ENCODE assay signal across 1 cellular context in the genomic region with DNA sequence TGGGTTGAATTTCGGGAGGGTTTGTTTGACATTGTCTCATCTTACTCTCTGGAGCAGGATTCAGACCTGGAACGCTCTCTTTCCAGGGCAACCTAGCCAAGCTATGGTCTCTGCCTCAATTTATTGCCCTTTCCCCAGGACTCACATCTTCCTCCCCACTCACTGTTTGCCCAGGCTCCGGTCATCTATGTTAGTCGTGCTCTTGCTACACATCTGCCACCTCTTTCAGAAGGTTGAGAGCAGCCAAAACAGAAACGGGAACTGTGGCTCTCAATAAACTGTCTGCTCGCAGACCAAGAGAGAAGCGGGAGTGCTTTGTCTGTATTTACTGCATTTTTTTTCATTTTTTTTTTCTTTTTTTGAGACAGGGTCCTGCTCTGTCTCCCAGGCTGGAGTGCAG.
A peak's percentile ranks its signal among the peaks of the same experiment; 100 is the strongest.
TF ChIP-seq lines count a peak whose summit lies in the region.

No MANE protein-coding gene starts in this region.

TF ChIP-seq in GM12878, 131 proteins besides CTCF, POLR2A, EP300 and RAD21 (continued from another document and continues in another):
- TF ChIP-seq, protein P1, sequence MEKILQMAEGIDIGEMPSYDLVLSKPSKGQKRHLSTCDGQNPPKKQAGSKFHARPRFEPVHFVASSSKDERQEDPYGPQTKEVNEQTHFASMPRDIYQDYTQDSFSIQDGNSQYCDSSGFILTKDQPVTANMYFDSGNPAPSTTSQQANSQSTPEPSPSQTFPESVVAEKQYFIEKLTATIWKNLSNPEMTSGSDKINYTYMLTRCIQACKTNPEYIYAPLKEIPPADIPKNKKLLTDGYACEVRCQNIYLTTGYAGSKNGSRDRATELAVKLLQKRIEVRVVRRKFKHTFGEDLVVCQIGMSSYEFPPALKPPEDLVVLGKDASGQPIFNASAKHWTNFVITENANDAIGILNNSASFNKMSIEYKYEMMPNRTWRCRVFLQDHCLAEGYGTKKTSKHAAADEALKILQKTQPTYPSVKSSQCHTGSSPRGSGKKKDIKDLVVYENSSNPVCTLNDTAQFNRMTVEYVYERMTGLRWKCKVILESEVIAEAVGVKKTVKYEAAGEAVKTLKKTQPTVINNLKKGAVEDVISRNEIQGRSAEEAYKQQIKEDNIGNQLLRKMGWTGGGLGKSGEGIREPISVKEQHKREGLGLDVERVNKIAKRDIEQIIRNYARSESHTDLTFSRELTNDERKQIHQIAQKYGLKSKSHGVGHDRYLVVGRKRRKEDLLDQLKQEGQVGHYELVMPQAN (conservative IDR thresholded peaks at IDR 0.05): no peak
- no peak for TF ChIP-seq ZZZ3 (IDR thresholded peaks at IDR 0.05; ENCODE audit: control insufficient read depth, insufficient read length, low read depth)
- TF ChIP-seq KDM1A (IDR thresholded peaks at IDR 0.05; ENCODE audit: borderline replicate concordance): no peak
- no peak for TF ChIP-seq SIX5 (IDR thresholded peaks at IDR 0.05; ENCODE audit: low read depth, low read length, severe bottlenecking)
- no peak for TF ChIP-seq MYC (IDR thresholded peaks at IDR 0.05; ENCODE audit: insufficient read depth, insufficient read length, insufficient replicate concordance, low read length, severe bottlenecking)
- no peak for TF ChIP-seq ZNF274 (IDR thresholded peaks at IDR 0.05; ENCODE audit: insufficient read depth, insufficient read length)
- TF ChIP-seq TAF1 (IDR thresholded peaks at IDR 0.05; ENCODE audit: borderline replicate concordance, low read depth, low read length): 0 out of 2 replicates have a peak, but pooled peaks have one; percentile 27
- TF ChIP-seq BCL11A (IDR thresholded peaks at IDR 0.05; ENCODE audit: low read depth, low read length): 0 out of 2 replicates have a peak, but pooled peaks have one; percentile 29
- TF ChIP-seq, protein P2, sequence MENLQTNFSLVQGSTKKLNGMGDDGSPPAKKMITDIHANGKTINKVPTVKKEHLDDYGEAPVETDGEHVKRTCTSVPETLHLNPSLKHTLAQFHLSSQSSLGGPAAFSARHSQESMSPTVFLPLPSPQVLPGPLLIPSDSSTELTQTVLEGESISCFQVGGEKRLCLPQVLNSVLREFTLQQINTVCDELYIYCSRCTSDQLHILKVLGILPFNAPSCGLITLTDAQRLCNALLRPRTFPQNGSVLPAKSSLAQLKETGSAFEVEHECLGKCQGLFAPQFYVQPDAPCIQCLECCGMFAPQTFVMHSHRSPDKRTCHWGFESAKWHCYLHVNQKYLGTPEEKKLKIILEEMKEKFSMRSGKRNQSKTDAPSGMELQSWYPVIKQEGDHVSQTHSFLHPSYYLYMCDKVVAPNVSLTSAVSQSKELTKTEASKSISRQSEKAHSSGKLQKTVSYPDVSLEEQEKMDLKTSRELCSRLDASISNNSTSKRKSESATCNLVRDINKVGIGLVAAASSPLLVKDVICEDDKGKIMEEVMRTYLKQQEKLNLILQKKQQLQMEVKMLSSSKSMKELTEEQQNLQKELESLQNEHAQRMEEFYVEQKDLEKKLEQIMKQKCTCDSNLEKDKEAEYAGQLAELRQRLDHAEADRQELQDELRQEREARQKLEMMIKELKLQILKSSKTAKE (IDR thresholded peaks at IDR 0.05; ENCODE audit: low read depth, poor library complexity, severe bottlenecking): peak; percentile 42
- TF ChIP-seq BMI1 (IDR thresholded peaks at IDR 0.05; ENCODE audit: borderline replicate concordance): no peak
- no peak for TF ChIP-seq MYB (IDR thresholded peaks at IDR 0.05; ENCODE audit: borderline replicate concordance, low read depth, low read length)
- no peak; the same call in 1 of the 2 replicates for TF ChIP-seq MTA2 (IDR thresholded peaks at IDR 0.05; ENCODE audit: low read depth)
- TF ChIP-seq GATAD2B (conservative IDR thresholded peaks at IDR 0.05; ENCODE audit: low read depth): no peak
- TF ChIP-seq, protein P3, sequence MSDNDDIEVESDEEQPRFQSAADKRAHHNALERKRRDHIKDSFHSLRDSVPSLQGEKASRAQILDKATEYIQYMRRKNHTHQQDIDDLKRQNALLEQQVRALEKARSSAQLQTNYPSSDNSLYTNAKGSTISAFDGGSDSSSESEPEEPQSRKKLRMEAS (IDR thresholded peaks at IDR 0.05; ENCODE audit: low read depth, low read length): no peak
- TF ChIP-seq, protein P4, sequence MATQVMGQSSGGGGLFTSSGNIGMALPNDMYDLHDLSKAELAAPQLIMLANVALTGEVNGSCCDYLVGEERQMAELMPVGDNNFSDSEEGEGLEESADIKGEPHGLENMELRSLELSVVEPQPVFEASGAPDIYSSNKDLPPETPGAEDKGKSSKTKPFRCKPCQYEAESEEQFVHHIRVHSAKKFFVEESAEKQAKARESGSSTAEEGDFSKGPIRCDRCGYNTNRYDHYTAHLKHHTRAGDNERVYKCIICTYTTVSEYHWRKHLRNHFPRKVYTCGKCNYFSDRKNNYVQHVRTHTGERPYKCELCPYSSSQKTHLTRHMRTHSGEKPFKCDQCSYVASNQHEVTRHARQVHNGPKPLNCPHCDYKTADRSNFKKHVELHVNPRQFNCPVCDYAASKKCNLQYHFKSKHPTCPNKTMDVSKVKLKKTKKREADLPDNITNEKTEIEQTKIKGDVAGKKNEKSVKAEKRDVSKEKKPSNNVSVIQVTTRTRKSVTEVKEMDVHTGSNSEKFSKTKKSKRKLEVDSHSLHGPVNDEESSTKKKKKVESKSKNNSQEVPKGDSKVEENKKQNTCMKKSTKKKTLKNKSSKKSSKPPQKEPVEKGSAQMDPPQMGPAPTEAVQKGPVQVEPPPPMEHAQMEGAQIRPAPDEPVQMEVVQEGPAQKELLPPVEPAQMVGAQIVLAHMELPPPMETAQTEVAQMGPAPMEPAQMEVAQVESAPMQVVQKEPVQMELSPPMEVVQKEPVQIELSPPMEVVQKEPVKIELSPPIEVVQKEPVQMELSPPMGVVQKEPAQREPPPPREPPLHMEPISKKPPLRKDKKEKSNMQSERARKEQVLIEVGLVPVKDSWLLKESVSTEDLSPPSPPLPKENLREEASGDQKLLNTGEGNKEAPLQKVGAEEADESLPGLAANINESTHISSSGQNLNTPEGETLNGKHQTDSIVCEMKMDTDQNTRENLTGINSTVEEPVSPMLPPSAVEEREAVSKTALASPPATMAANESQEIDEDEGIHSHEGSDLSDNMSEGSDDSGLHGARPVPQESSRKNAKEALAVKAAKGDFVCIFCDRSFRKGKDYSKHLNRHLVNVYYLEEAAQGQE (IDR thresholded peaks at IDR 0.05; ENCODE audit: low read depth, low read length): no peak
- TF ChIP-seq, protein P5, sequence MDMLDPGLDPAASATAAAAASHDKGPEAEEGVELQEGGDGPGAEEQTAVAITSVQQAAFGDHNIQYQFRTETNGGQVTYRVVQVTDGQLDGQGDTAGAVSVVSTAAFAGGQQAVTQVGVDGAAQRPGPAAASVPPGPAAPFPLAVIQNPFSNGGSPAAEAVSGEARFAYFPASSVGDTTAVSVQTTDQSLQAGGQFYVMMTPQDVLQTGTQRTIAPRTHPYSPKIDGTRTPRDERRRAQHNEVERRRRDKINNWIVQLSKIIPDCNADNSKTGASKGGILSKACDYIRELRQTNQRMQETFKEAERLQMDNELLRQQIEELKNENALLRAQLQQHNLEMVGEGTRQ (IDR thresholded peaks at IDR 0.05; ENCODE audit: borderline replicate concordance, low read depth, low read length): no peak
- 0 out of 2 replicates have a peak, but pooled peaks have one; percentile 29 for TF ChIP-seq TCF3 (IDR thresholded peaks at IDR 0.05; ENCODE audit: borderline replicate concordance, insufficient read depth, low read depth, low read length)
- TF ChIP-seq MXI1 (IDR thresholded peaks at IDR 0.05; ENCODE audit: low read depth, low read length): no peak
- no peak for TF ChIP-seq RBBP5 (conservative IDR thresholded peaks at IDR 0.05)
- TF ChIP-seq, protein P6, sequence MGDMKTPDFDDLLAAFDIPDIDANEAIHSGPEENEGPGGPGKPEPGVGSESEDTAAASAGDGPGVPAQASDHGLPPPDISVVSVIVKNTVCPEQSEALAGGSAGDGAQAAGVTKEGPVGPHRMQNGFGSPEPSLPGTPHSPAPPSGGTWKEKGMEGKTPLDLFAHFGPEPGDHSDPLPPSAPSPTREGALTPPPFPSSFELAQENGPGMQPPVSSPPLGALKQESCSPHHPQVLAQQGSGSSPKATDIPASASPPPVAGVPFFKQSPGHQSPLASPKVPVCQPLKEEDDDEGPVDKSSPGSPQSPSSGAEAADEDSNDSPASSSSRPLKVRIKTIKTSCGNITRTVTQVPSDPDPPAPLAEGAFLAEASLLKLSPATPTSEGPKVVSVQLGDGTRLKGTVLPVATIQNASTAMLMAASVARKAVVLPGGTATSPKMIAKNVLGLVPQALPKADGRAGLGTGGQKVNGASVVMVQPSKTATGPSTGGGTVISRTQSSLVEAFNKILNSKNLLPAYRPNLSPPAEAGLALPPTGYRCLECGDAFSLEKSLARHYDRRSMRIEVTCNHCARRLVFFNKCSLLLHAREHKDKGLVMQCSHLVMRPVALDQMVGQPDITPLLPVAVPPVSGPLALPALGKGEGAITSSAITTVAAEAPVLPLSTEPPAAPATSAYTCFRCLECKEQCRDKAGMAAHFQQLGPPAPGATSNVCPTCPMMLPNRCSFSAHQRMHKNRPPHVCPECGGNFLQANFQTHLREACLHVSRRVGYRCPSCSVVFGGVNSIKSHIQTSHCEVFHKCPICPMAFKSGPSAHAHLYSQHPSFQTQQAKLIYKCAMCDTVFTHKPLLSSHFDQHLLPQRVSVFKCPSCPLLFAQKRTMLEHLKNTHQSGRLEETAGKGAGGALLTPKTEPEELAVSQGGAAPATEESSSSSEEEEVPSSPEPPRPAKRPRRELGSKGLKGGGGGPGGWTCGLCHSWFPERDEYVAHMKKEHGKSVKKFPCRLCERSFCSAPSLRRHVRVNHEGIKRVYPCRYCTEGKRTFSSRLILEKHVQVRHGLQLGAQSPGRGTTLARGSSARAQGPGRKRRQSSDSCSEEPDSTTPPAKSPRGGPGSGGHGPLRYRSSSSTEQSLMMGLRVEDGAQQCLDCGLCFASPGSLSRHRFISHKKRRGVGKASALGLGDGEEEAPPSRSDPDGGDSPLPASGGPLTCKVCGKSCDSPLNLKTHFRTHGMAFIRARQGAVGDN (IDR thresholded peaks at IDR 0.05): peak; percentile 62
- TF ChIP-seq PML (IDR thresholded peaks at IDR 0.05; ENCODE audit: low read length): no peak
- TF ChIP-seq ATF7 (IDR thresholded peaks at IDR 0.05; ENCODE audit: low read depth): 0 out of 2 replicates have a peak, but pooled peaks have one; percentile 32
- no peak for TF ChIP-seq BRCA1 (IDR thresholded peaks at IDR 0.05; ENCODE audit: low read depth, low read length)
- no peak for TF ChIP-seq FOXM1 (IDR thresholded peaks at IDR 0.05; ENCODE audit: low read depth, low read length)
- no peak for TF ChIP-seq SUZ12 (IDR thresholded peaks at IDR 0.05; ENCODE audit: unreplicated experiment)
- TF ChIP-seq SPI1 (IDR thresholded peaks at IDR 0.05; ENCODE audit: borderline replicate concordance, insufficient read depth, low read depth, low read length): peak; percentile 89
- TF ChIP-seq PAX5 (IDR thresholded peaks at IDR 0.05; ENCODE audit: borderline replicate concordance, low read depth, low read length): no peak
- TF ChIP-seq, protein P7, sequence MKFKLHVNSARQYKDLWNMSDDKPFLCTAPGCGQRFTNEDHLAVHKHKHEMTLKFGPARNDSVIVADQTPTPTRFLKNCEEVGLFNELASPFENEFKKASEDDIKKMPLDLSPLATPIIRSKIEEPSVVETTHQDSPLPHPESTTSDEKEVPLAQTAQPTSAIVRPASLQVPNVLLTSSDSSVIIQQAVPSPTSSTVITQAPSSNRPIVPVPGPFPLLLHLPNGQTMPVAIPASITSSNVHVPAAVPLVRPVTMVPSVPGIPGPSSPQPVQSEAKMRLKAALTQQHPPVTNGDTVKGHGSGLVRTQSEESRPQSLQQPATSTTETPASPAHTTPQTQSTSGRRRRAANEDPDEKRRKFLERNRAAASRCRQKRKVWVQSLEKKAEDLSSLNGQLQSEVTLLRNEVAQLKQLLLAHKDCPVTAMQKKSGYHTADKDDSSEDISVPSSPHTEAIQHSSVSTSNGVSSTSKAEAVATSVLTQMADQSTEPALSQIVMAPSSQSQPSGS (IDR thresholded peaks at IDR 0.05; ENCODE audit: low read length): peak; percentile 51
- no peak; the same call in 1 of the 2 replicates for TF ChIP-seq EED (IDR thresholded peaks at IDR 0.05; ENCODE audit: low read depth)
- peak; percentile 40; the same call in 1 of the 2 replicates for TF ChIP-seq NBN (IDR thresholded peaks at IDR 0.05)
- no peak for TF ChIP-seq EGR1 (IDR thresholded peaks at IDR 0.05; ENCODE audit: borderline replicate concordance in 1 of 2, low read depth in 2 of 2, low read length in 2 of 2)
- no peak for TF ChIP-seq POLR2AphosphoS5 (IDR thresholded peaks at IDR 0.05; ENCODE audit: low read length)
- no peak for TF ChIP-seq RUNX3 (IDR thresholded peaks at IDR 0.05; ENCODE audit: low read length)
- no peak for TF ChIP-seq ETV6 (conservative IDR thresholded peaks at IDR 0.05 in 1 of 2, IDR thresholded peaks at IDR 0.05 in 1 of 2; ENCODE audit: borderline replicate concordance in 1 of 2, low read depth in 1 of 2)
- no peak for TF ChIP-seq SMAD1 (IDR thresholded peaks at IDR 0.05; ENCODE audit: low read depth, partially characterized antibody)
- no peak for TF ChIP-seq JUND (IDR thresholded peaks at IDR 0.05; ENCODE audit: low read depth, low read length)
- TF ChIP-seq POLR2AphosphoS2 (IDR thresholded peaks at IDR 0.05; ENCODE audit: low read depth, low read length): no peak
- no peak for TF ChIP-seq SREBF2 (IDR thresholded peaks at IDR 0.05; ENCODE audit: low read length)
- peak; percentile 62 for TF ChIP-seq ZNF384 (IDR thresholded peaks at IDR 0.05; ENCODE audit: borderline replicate concordance, low read depth, low read length)
- TF ChIP-seq NFIC (IDR thresholded peaks at IDR 0.05; ENCODE audit: low read depth, low read length): no peak
- TF ChIP-seq RFX5 (IDR thresholded peaks at IDR 0.05; ENCODE audit: low read depth, low read length): no peak
- TF ChIP-seq, protein P8, sequence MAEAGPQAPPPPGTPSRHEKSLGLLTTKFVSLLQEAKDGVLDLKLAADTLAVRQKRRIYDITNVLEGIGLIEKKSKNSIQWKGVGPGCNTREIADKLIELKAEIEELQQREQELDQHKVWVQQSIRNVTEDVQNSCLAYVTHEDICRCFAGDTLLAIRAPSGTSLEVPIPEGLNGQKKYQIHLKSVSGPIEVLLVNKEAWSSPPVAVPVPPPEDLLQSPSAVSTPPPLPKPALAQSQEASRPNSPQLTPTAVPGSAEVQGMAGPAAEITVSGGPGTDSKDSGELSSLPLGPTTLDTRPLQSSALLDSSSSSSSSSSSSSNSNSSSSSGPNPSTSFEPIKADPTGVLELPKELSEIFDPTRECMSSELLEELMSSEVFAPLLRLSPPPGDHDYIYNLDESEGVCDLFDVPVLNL (IDR thresholded peaks at IDR 0.05; ENCODE audit: low read depth, low read length): no peak
- no peak for TF ChIP-seq TBL1XR1 (IDR thresholded peaks at IDR 0.05; ENCODE audit: low read depth, low read length)
- TF ChIP-seq JUNB (IDR thresholded peaks at IDR 0.05): no peak
- 0 out of 2 replicates have a peak, but pooled peaks have one; percentile 18 for TF ChIP-seq TCF12 (IDR thresholded peaks at IDR 0.05; ENCODE audit: low read depth, low read length)
- no peak for TF ChIP-seq ZSCAN29 (IDR thresholded peaks at IDR 0.05)
- TF ChIP-seq CREM (IDR thresholded peaks at IDR 0.05; ENCODE audit: low read depth): no peak
- TF ChIP-seq SUPT20H (IDR thresholded peaks at IDR 0.05; ENCODE audit: borderline replicate concordance, control insufficient read depth, low read depth, low read length): no peak
